ENCODE assay signal across 1 cellular context in the genomic region with DNA sequence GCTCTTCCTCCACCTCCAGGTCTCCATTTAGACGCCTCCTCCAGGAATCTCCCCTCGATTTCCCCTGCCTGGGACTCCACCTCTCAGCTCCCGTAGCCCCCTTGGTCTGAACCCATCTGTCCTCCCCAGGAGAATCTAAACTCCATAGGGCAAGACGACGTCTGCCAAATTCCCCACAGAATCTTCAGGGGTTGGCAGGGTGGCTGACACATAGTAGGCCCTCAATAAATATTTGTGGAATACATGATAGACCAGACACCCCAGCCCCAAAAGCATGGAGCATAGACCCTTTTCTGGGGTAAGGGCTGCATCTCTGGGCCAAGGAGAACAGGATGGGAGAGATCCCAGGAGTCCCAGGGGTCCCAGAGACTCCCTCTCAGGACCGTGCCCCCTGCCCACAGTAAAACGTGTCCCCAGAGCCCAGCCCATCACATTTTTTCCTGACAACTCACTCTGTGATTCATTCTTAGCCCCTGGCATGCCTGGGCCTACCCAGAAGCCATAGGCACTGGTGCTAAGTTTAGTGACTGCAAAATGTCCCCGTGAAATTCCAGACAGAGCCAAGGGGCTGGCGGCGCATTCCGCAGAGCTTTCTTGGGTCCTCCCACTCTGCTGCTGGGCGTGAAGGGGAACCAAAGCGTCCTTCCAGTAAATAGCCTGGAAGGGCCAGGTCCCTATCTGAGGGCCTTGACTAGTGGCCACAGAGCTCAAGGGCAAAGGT.
TF ChIP-seq lines count a peak whose summit lies in the region.

No MANE protein-coding gene starts in this region.

TF ChIP-seq in GM23338, 12 proteins besides CTCF, POLR2A, EP300 and RAD21 (continued from another document):
- TF ChIP-seq REST (IDR thresholded peaks at IDR 0.05; ENCODE audit: unreplicated experiment), result no peak
- no peak for TF ChIP-seq EZH2phosphoT487 (IDR thresholded peaks at IDR 0.05; ENCODE audit: unreplicated experiment)
- no peak for TF ChIP-seq ZNF331 (CRISPR knock-in tag; IDR thresholded peaks at IDR 0.05; ENCODE audit: low read depth)
- TF ChIP-seq, protein P1, sequence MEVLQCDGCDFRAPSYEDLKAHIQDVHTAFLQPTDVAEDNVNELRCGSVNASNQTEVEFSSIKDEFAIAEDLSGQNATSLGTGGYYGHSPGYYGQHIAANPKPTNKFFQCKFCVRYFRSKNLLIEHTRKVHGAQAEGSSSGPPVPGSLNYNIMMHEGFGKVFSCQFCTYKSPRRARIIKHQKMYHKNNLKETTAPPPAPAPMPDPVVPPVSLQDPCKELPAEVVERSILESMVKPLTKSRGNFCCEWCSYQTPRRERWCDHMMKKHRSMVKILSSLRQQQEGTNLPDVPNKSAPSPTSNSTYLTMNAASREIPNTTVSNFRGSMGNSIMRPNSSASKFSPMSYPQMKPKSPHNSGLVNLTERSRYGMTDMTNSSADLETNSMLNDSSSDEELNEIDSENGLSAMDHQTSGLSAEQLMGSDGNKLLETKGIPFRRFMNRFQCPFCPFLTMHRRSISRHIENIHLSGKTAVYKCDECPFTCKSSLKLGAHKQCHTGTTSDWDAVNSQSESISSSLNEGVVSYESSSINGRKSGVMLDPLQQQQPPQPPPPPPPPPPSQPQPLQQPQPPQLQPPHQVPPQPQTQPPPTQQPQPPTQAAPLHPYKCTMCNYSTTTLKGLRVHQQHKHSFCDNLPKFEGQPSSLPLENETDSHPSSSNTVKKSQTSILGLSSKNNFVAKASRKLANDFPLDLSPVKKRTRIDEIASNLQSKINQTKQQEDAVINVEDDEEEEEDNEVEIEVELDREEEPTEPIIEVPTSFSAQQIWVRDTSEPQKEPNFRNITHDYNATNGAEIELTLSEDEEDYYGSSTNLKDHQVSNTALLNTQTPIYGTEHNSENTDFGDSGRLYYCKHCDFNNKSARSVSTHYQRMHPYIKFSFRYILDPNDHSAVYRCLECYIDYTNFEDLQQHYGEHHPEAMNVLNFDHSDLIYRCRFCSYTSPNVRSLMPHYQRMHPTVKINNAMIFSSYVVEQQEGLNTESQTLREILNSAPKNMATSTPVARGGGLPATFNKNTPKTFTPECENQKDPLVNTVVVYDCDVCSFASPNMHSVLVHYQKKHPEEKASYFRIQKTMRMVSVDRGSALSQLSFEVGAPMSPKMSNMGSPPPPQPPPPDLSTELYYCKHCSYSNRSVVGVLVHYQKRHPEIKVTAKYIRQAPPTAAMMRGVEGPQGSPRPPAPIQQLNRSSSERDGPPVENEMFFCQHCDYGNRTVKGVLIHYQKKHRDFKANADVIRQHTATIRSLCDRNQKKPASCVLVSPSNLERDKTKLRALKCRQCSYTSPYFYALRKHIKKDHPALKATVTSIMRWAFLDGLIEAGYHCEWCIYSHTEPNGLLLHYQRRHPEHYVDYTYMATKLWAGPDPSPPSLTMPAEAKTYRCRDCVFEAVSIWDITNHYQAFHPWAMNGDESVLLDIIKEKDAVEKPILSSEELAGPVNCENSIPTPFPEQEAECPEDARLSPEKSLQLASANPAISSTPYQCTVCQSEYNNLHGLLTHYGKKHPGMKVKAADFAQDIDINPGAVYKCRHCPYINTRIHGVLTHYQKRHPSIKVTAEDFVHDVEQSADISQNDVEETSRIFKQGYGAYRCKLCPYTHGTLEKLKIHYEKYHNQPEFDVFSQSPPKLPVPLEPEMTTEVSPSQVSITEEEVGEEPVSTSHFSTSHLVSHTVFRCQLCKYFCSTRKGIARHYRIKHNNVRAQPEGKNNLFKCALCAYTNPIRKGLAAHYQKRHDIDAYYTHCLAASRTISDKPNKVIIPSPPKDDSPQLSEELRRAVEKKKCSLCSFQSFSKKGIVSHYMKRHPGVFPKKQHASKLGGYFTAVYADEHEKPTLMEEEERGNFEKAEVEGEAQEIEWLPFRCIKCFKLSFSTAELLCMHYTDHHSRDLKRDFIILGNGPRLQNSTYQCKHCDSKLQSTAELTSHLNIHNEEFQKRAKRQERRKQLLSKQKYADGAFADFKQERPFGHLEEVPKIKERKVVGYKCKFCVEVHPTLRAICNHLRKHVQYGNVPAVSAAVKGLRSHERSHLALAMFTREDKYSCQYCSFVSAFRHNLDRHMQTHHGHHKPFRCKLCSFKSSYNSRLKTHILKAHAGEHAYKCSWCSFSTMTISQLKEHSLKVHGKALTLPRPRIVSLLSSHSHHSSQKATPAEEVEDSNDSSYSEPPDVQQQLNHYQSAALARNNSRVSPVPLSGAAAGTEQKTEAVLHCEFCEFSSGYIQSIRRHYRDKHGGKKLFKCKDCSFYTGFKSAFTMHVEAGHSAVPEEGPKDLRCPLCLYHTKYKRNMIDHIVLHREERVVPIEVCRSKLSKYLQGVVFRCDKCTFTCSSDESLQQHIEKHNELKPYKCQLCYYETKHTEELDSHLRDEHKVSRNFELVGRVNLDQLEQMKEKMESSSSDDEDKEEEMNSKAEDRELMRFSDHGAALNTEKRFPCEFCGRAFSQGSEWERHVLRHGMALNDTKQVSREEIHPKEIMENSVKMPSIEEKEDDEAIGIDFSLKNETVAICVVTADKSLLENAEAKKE (CRISPR knock-in tag; IDR thresholded peaks at IDR 0.05), result no peak
- no peak for TF ChIP-seq ETS1 (IDR thresholded peaks at IDR 0.05)
- no peak for TF ChIP-seq JUNB (IDR thresholded peaks at IDR 0.05; ENCODE audit: unreplicated experiment)
TF ChIP-seq in GM23338: peak in this region for 0.
